20 cellular contexts compared by ENCODE assay signal in genomic region chr7:27962250-27962649, GRCh38.
DNase-seq lines count a peak whose midpoint lies in the region; ATAC-seq and TF ChIP-seq lines count a peak whose summit lies in the region.
"Had no signal": no experiment of that assay in that cellular context is flagged by ENCODE, and none has a peak within 500 bp of the region (broad histone marks: within the 10 kb centered on the region; RNA-seq: fewer than 3 reads in every experiment).

No MANE protein-coding gene starts in this region.

- no peak overlapping the region for H3K27ac ChIP-seq in IMR-90 (ENCODE audit: insufficient read depth, low read length)
- H3K27ac ChIP-seq in mesenchymal stem cell (ENCODE audit: low read length, poor library complexity, severe bottlenecking): no peak overlapping the region
- H3K27ac ChIP-seq: RWPE1 had no signal

- CTCF ChIA-PET in IMR-90 (lab: Yijun Ruan, JAX): interaction anchor here (0.9 to 1.3 kb wide), 2 partner anchors 9 to 29 kb away, joined by 3 read pairs; no protein-coding TSS in a partner anchor

- ATAC-seq in IMR-90 (ENCODE audit: low read depth) (peak; percentile 63), GM18867 (IDR thresholded peaks at IDR 0.05; ENCODE audit: unreplicated experiment) (no peak), GM18511 (IDR thresholded peaks at IDR 0.05; ENCODE audit: unreplicated experiment) (no peak)
- ATAC-seq: SK-N-SH treated with all-trans-retinoic acid at 6 μM for 48 hours had no signal

- no peak overlapping the region for H3K18ac ChIP-seq in IMR-90 (ENCODE audit: low read depth, low read length)
- no peak overlapping the region for H3K18ac ChIP-seq in mesenchymal stem cell (ENCODE audit: low read depth in 1 of 2, low read length in 2 of 2)

- in situ Hi-C loops in IMR-90 (cut with MboI; ENCODE audit: low sequenced_read_pairs): no loop called here

- no peak for TF ChIP-seq POLR2A in IMR-90 (IDR thresholded peaks at IDR 0.05; ENCODE audit: low read depth, low read length)

- no peak overlapping the region for H4K91ac ChIP-seq in IMR-90 (ENCODE audit: insufficient read depth, low read depth, low read length)
- H4K91ac ChIP-seq in mesenchymal stem cell (ENCODE audit: low read length): no peak overlapping the region

- H2BK12ac ChIP-seq in mesenchymal stem cell (ENCODE audit: low read length in 2 of 2): no peak overlapping the region

- TF ChIP-seq RAD21 in IMR-90 (IDR thresholded peaks at IDR 0.05; ENCODE audit: low read length): no peak

- H3K27me3 ChIP-seq in IMR-90 (ENCODE audit: control insufficient read depth, insufficient read depth, low read length) (no peaks in the 10 kb centered on the region), mesenchymal stem cell (ENCODE audit: control insufficient read depth in 1 of 2, insufficient read depth in 1 of 2, low read length in 2 of 2) (no peaks in the 10 kb centered on the region)
- H3K27me3 ChIP-seq: BE2C had no signal

- no peak overlapping the region for H3K4ac ChIP-seq in IMR-90 (ENCODE audit: low read depth, low read length)
- H3K4ac ChIP-seq in mesenchymal stem cell (ENCODE audit: low read depth in 1 of 2, low read length in 2 of 2): no peak overlapping the region

- H3K14ac ChIP-seq in IMR-90 (replicated peaks; ENCODE audit: low read depth, low read length): no peak overlapping the region
- no peak overlapping the region for H3K14ac ChIP-seq in mesenchymal stem cell (ENCODE audit: low read length in 2 of 2)

- H4K5ac ChIP-seq in IMR-90 (ENCODE audit: low read depth, low read length): no peak overlapping the region

- H2AFZ ChIP-seq in IMR-90 (replicated peaks; ENCODE audit: low read length, poor library complexity): no peak overlapping the region
- H2AFZ ChIP-seq in mesenchymal stem cell (ENCODE audit: low read depth, low read length): no peak overlapping the region

- H3K4me2 ChIP-seq in IMR-90 (ENCODE audit: low read depth, low read length): peak overlapping the region; percentile 52; the same call in 1 of the 2 replicates
- no peak overlapping the region for H3K4me2 ChIP-seq in mesenchymal stem cell (ENCODE audit: low read length, poor library complexity, severe bottlenecking)

- DNase-seq in Daoy (ENCODE audit: low read depth): peak; percentile 25
- DNase-seq in IMR-90: peak; percentile 55
- DNase-seq in epithelial cell of esophagus (ENCODE audit: low read depth): peak; percentile 14
- peak; percentile 22 for DNase-seq in mesenchymal stem cell
- DNase-seq in SKM-1 (lab: John Stamatoyannopoulos, UW; ENCODE audit: unreplicated experiment): no peak
- DNase-seq in activated CD4-positive, alpha-beta T cell treated with anti-CD3 and anti-CD28 coated beads, Interleukin-2, amount 50 U/mL, for 1 hour: no peak
- DNase-seq: BE2C; Caco-2; CD4-positive, alpha-beta T cell; DMS153; EL; NCI-H1105; NCI-H2081; NCI-H774; OCI-M1; SIG-M5 had no signal

- H3K79me1 ChIP-seq in IMR-90 (ENCODE audit: low read depth in 1 of 2, low read length in 2 of 2) (peaks cover 12 to 33% of the 10 kb centered on the region in 2 experiments; a peak in 2 of 4 replicates), mesenchymal stem cell (replicated peaks; ENCODE audit: low read length, poor library complexity, severe bottlenecking) (peaks cover 26% of the 10 kb centered on the region)

- H2AK5ac ChIP-seq in IMR-90 (ENCODE audit: low read depth, low read length): no peak overlapping the region
- no peak overlapping the region for H2AK5ac ChIP-seq in mesenchymal stem cell (ENCODE audit: low read length, severe bottlenecking)

- intact Hi-C loops in IMR-90 (cut with micrococcal nuclease): no loop called here

- H3K9me3 ChIP-seq in IMR-90 (ENCODE audit: control insufficient read depth, insufficient read depth, low read length) (no peaks in the 10 kb centered on the region), mesenchymal stem cell (ENCODE audit: control insufficient read depth, low read length) (no peaks in the 10 kb centered on the region)
- H3K9me3 ChIP-seq: BE2C, Caco-2 had no signal

- no peak overlapping the region for H2BK5ac ChIP-seq in IMR-90 (ENCODE audit: low read depth, low read length, poor library complexity, severe bottlenecking)
- H2BK5ac ChIP-seq in mesenchymal stem cell (ENCODE audit: low read depth, low read length, poor library complexity, severe bottlenecking): no peak overlapping the region

- H3K4me3 ChIP-seq in IMR-90 (ENCODE audit: insufficient read depth, low read depth, low read length): no peak overlapping the region
- H3K4me3 ChIP-seq in epithelial cell of esophagus (ENCODE audit: low read length): no peak overlapping the region
- H3K4me3 ChIP-seq in mesenchymal stem cell (ENCODE audit: insufficient read depth in 1 of 2, low read depth in 1 of 2, low read length in 2 of 2): peak overlapping the region in 1 of 2 experiments; percentile 50

- POLR2A ChIA-PET in IMR-90 (lab: Charles Lee; ENCODE audit: unreplicated experiment): no interaction called here

- dilution Hi-C loops in IMR-90 (cut with HindIII; ENCODE audit: low sequenced_read_pairs, unreplicated experiment): no loop called here

- no TSS peak for BruUV-seq in IMR-90 (replicated peaks; lab: Mats Ljungman, UMichigan)

- H3K4me1 ChIP-seq in IMR-90 (ENCODE audit: control insufficient read depth, insufficient read depth, low read length) (no peaks in the 10 kb centered on the region; the same call in 1 of the 2 replicates), mesenchymal stem cell (ENCODE audit: control insufficient read depth, insufficient read depth, low read depth, low read length) (peaks cover 2% of the 10 kb centered on the region)
- H3K4me1 ChIP-seq: Caco-2 had no signal

- no peak overlapping the region for H3K23ac ChIP-seq in IMR-90 (ENCODE audit: low read depth, low read length)
- no peak overlapping the region for H3K23ac ChIP-seq in mesenchymal stem cell (ENCODE audit: low read length in 2 of 2)

- H4K8ac ChIP-seq in IMR-90 (ENCODE audit: low read depth in 2 of 2, low read length in 2 of 2): no peak overlapping the region
- no peak overlapping the region for H4K8ac ChIP-seq in mesenchymal stem cell (ENCODE audit: low read length)

- no peak overlapping the region for H2BK120ac ChIP-seq in IMR-90 (ENCODE audit: low read depth, low read length)
- no peak overlapping the region for H2BK120ac ChIP-seq in mesenchymal stem cell (ENCODE audit: low read depth, low read length)

- no peak overlapping the region for H2BK20ac ChIP-seq in IMR-90 (ENCODE audit: low read depth, low read length)

- no peaks in the 10 kb centered on the region for H3K36me3 ChIP-seq in IMR-90 (ENCODE audit: control insufficient read depth, insufficient read depth, low read length)
- no peaks in the 10 kb centered on the region for H3K36me3 ChIP-seq in mesenchymal stem cell (ENCODE audit: control insufficient read depth in 1 of 2, insufficient read depth in 2 of 2, low read depth in 1 of 2, low read length in 2 of 2)
- H3K36me3 ChIP-seq: BE2C had no signal

- H3K56ac ChIP-seq in IMR-90 (ENCODE audit: extremely low read depth, insufficient read depth, low read length): no peak overlapping the region

- H3K9ac ChIP-seq in IMR-90 (ENCODE audit: low read depth, low read length): no peak overlapping the region
- H3K9ac ChIP-seq in mesenchymal stem cell (ENCODE audit: low read length): peak overlapping the region; percentile 53

- H3K9me1 ChIP-seq in IMR-90 (ENCODE audit: insufficient read depth, low read length): peaks cover 9% of the 10 kb centered on the region

- H4K20me1 ChIP-seq in IMR-90 (ENCODE audit: insufficient read depth, low read length): peaks cover 8% of the 10 kb centered on the region; the same call in 1 of the 2 replicates

- H2AK9ac ChIP-seq in IMR-90 (replicated peaks; ENCODE audit: low read depth, low read length, poor library complexity): no peak overlapping the region

- TF ChIP-seq CTCF in IMR-90 (conservative IDR thresholded peaks at IDR 0.05; ENCODE audit: low read depth, low read length) (no peak), epithelial cell of esophagus (IDR thresholded peaks at IDR 0.05; ENCODE audit: insufficient read depth, low read depth, low read length, missing control alignments) (no peak)

- H2BK15ac ChIP-seq in IMR-90 (ENCODE audit: low read depth, low read length) (no peak overlapping the region), mesenchymal stem cell (ENCODE audit: low read depth, poor library complexity, severe bottlenecking) (no peak overlapping the region)

TF ChIP-seq in IMR-90, 13 proteins besides CTCF, POLR2A, EP300 and RAD21:
- TF ChIP-seq FOS (IDR thresholded peaks at IDR 0.05; ENCODE audit: low read depth, low read length) (no peak), USF2 (IDR thresholded peaks at IDR 0.05; ENCODE audit: low read depth, low read length) (no peak), MAFK (IDR thresholded peaks at IDR 0.05; ENCODE audit: low read depth, low read length) (no peak), RFX5 (IDR thresholded peaks at IDR 0.05; ENCODE audit: low read depth, low read length) (no peak), CEBPB (IDR thresholded peaks at IDR 0.05; ENCODE audit: low read depth, low read length) (no peak), SMC3 (IDR thresholded peaks at IDR 0.05; ENCODE audit: low read depth, low read length) (no peak), BHLHE40 (IDR thresholded peaks at IDR 0.05; ENCODE audit: low read depth, low read length) (no peak), MXI1 (IDR thresholded peaks at IDR 0.05; ENCODE audit: borderline replicate concordance, low read depth, low read length) (no peak), NFE2L2 (IDR thresholded peaks at IDR 0.05; ENCODE audit: low read depth, low read length) (no peak), MAZ (IDR thresholded peaks at IDR 0.05; ENCODE audit: borderline replicate concordance, low read depth, low read length) (no peak), ELK1 (IDR thresholded peaks at IDR 0.05; ENCODE audit: borderline replicate concordance, low read depth, low read length) (no peak), CHD1 (IDR thresholded peaks at IDR 0.05; ENCODE audit: low read depth, low read length) (no peak), RCOR1 (IDR thresholded peaks at IDR 0.05; ENCODE audit: insufficient replicate concordance, low read length) (no peak)

Comparison
In these comparisons a context has a peak if more than half of its experiments do, and no peak if none do; other contexts are left out.
1. DNase-seq: peak in Daoy (single experiment), IMR-90 (single experiment), epithelial cell of esophagus (single experiment) and mesenchymal stem cell (single experiment); none in SKM-1 (single experiment) and activated CD4-positive, alpha-beta T cell treated with anti-CD3 and anti-CD28 coated beads, Interleukin-2, amount 50 U/mL, for 1 hour (single experiment).